Comparison of ENCODE assay signal across 13 cellular contexts in the genomic region with DNA sequence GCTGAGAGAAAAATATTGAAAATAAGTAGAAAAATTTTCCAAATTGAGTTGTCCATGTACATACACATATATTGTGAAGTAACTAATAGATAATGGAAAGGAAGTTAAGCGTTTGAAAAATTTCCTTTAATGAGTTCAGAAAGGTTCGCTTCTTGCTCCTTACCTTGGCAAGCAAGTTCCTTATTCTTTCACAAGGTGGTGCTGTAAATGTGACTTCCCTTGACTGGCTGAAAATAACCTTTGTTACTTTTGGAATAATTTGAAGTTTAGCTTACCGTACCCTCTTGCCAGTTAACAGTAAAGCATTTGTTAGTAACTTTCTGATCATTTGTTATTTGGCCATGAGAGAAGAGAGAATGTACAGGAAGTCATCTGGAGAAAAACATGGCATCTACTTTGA. TPM values are rescaled to one million over a fixed set of nuclear protein-coding genes. Genes with fewer than 3 reads are reported as not detected.
A peak's percentile ranks its signal among the peaks of the same experiment; 100 is the strongest.
DNase-seq lines count a peak whose midpoint lies in the region; ATAC-seq and TF ChIP-seq lines count a peak whose summit lies in the region.
"Had no signal": no experiment of that assay in that cellular context is flagged by ENCODE, and none has a peak within 500 bp of the region (broad histone marks: within the 10 kb centered on the region; RNA-seq: fewer than 3 reads in every experiment).

No MANE protein-coding gene starts in this region.

- CTCF ChIA-PET in PC-9 (lab: Charles Lee), result no interaction called here

- H4K20me1 ChIP-seq in PC-9 (ENCODE audit: insufficient read depth), result no peaks in the 10 kb centered on the region

- no peak overlapping the region for H2AFZ ChIP-seq in PC-9

- H3K4me2 ChIP-seq in PC-9, result no peak overlapping the region

- no peak for DNase-seq in PC-9
- DNase-seq in fibroblast of pulmonary artery (ENCODE audit: low read depth), result no peak
- DNase-seq in NCI-H524 treated with DMSO at 0.1 percent for 48 hours (lab: John Stamatoyannopoulos, UW), result no peak
- DNase-seq in SHP77 treated with DMSO at 0.1 percent for 48 hours (lab: John Stamatoyannopoulos, UW), result no peak
- no peak for DNase-seq in activated gamma-delta T cell treated with Interleukin-2 at 50 U/mL for 16 hours
- DNase-seq: activated effector memory CD4-positive, alpha-beta T cell treated with Interleukin-2 at 50 U/mL for 16 hours; CD4-positive, alpha-beta memory T cell; effector memory CD8-positive, alpha-beta T cell; left lung had no signal

- H3K4me1 ChIP-seq in PC-9 (replicated peaks; ENCODE audit: insufficient read depth), result no peaks in the 10 kb centered on the region
- H3K4me1 ChIP-seq: left lung had no signal

- no peaks in the 10 kb centered on the region for H3K36me3 ChIP-seq in PC-9 (ENCODE audit: low read depth)
- H3K36me3 ChIP-seq: left lung had no signal

- no peaks in the 10 kb centered on the region for H3K27me3 ChIP-seq in PC-9 (ENCODE audit: insufficient read depth, low read depth)

- ATAC-seq in GM19467 (IDR thresholded peaks at IDR 0.05; ENCODE audit: unreplicated experiment), result no peak
- ATAC-seq: effector memory CD8-positive, alpha-beta T cell; left lung; sciatic nerve had no signal

- no peaks in the 10 kb centered on the region for H3F3A ChIP-seq in PC-9 (ENCODE audit: insufficient read depth, low read depth)

- peak; percentile 63 for TF ChIP-seq CTCF in 22Rv1 (IDR thresholded peaks at IDR 0.05)
- TF ChIP-seq CTCF in GM12872 (IDR thresholded peaks at IDR 0.05; ENCODE audit: insufficient read depth, low read depth, low read length), result peak; percentile 41; the same call in 2 of the 3 replicates
- TF ChIP-seq CTCF in PC-9 (conservative IDR thresholded peaks at IDR 0.05), result peak; percentile 61
- TF ChIP-seq CTCF in fibroblast of pulmonary artery (IDR thresholded peaks at IDR 0.05; ENCODE audit: low read length, missing control alignments), result peak; percentile 16

- POLR2A ChIA-PET in PC-9 (lab: Charles Lee; ENCODE audit: unreplicated experiment), result interaction anchor here (0.6 kb wide), 1 partner anchor 187 kb away, joined by 3 read pairs; no protein-coding TSS in a partner anchor

- H3K79me2 ChIP-seq in PC-9 (ENCODE audit: low read depth), result no peaks in the 10 kb centered on the region

- no peak overlapping the region for H3K4me3 ChIP-seq in PC-9
- no peak overlapping the region for H3K4me3 ChIP-seq in fibroblast of pulmonary artery (replicated peaks; ENCODE audit: low read depth, low read length)
- H3K4me3 ChIP-seq: left lung had no signal

- no TSS peak for BruUV-seq in PC-9 (replicated peaks; lab: Mats Ljungman, UMichigan)

- no peaks in the 10 kb centered on the region for H3K9me2 ChIP-seq in PC-9 (ENCODE audit: insufficient read depth)

- intact Hi-C loops in PC-9 (cut with micrococcal nuclease; ENCODE audit: unreplicated experiment), result no loop called here

- no peak overlapping the region for H3K27ac ChIP-seq in 22Rv1
- H3K27ac ChIP-seq in PC-9, result no peak overlapping the region
- H3K27ac ChIP-seq: left lung had no signal

- no peaks in the 10 kb centered on the region for H3K9me3 ChIP-seq in PC-9 (ENCODE audit: insufficient read depth, low read depth)
- H3K9me3 ChIP-seq: left lung had no signal

RNA-seq across cellular contexts. Expression of gene PYDC2, which starts 41.6 kb away (rescaled TPM):
- not detected in 2 replicates for total RNA-seq in PC-9 (2021)
- total RNA-seq: CD4-positive, alpha-beta memory T cell; left lung; sciatic nerve had no signal
